Comparison of ENCODE assay signal across 8 cellular contexts in genomic region chr9:127925959-127926949, GRCh38. TPM values are rescaled to one million over a fixed set of nuclear protein-coding genes. Genes with fewer than 3 reads are reported as not detected.
A peak's percentile ranks its signal among the peaks of the same experiment; 100 is the strongest.
DNase-seq lines count a peak whose midpoint lies in the region; ATAC-seq and TF ChIP-seq lines count a peak whose summit lies in the region.
"Had no signal": no experiment of that assay in that cellular context is flagged by ENCODE, and none has a peak within 500 bp of the region (broad histone marks: within the 10 kb centered on the region; RNA-seq: fewer than 3 reads in every experiment).

No MANE protein-coding gene starts in this region.

- H3K4me3 Mint-ChIP-seq in naive thymus-derived CD4-positive, alpha-beta T cell: peak overlapping the region in 9 of 10 donors; percentile 59 to 76 (median 71)

- intact Hi-C loops in naive thymus-derived CD4-positive, alpha-beta T cell (cut with micrococcal nuclease): no loop called here
- intact Hi-C loops in tibial artery (cut with DNase I; ENCODE audit: low total_unique reads): loop anchor here (2.0 kb wide), 1 partner anchor 335 kb away; no protein-coding TSS in a partner anchor

- H3K36me3 ChIP-seq in HUES48 (ENCODE audit: control insufficient read depth, insufficient read depth, low read length) (no peaks in the 10 kb centered on the region), tibial artery (no peaks in the 10 kb centered on the region)
- no peaks in the 10 kb centered on the region for H3K36me3 ChIP-seq in naive thymus-derived CD4-positive, alpha-beta T cell (ENCODE audit: control insufficient read depth in 2 of 3, insufficient read depth in 3 of 3, low read length in 3 of 3)

- ATAC-seq in naive thymus-derived CD4-positive, alpha-beta T cell: no peak
- no peak for ATAC-seq in GM21576 (IDR thresholded peaks at IDR 0.05; ENCODE audit: unreplicated experiment)

- peaks cover 0 to 45% (median 0%) of the 10 kb centered on the region in 5 donors for H3K27me3 Mint-ChIP-seq in naive thymus-derived CD4-positive, alpha-beta T cell

- peaks cover 11 to 34% (median 26%) of the 10 kb centered on the region in 7 donors for H3K4me1 Mint-ChIP-seq in naive thymus-derived CD4-positive, alpha-beta T cell

- peaks cover 0 to 25% (median 0%) of the 10 kb centered on the region in 11 donors for H3K9me3 Mint-ChIP-seq in naive thymus-derived CD4-positive, alpha-beta T cell

- peak overlapping the region; percentile 35; the same call in 1 of the 2 replicates for H3K9ac ChIP-seq in HUES48 (ENCODE audit: low read depth, low read length)

- DNase-seq in astrocyte of the cerebellum (ENCODE audit: low read depth): no peak
- no peak for DNase-seq in naive thymus-derived CD4-positive, alpha-beta T cell
- no peak for DNase-seq in NCI-H526 treated with DMSO at 0.1 percent for 48 hours (lab: John Stamatoyannopoulos, UW)
- DNase-seq in tibial artery: no peak
- DNase-seq: DMS79, Kasumi-1 had no signal

- in situ Hi-C loops in astrocyte of the cerebellum (cut with HindIII; ENCODE audit: low sequenced_read_pairs): no loop called here

- no peak for TF ChIP-seq CTCF in astrocyte of the cerebellum (IDR thresholded peaks at IDR 0.05; ENCODE audit: low read depth, low read length, missing control alignments)
- no peak for TF ChIP-seq CTCF in tibial artery (IDR thresholded peaks at IDR 0.05)

- H3K9me3 ChIP-seq in HUES48 (ENCODE audit: control insufficient read depth, insufficient read depth, low read length): no peaks in the 10 kb centered on the region
- H3K9me3 ChIP-seq in naive thymus-derived CD4-positive, alpha-beta T cell (ENCODE audit: control insufficient read depth in 2 of 3, low read length in 3 of 3): no peaks in the 10 kb centered on the region
- H3K9me3 ChIP-seq in tibial artery: no peaks in the 10 kb centered on the region

- POLR2A ChIA-PET in naive thymus-derived CD4-positive, alpha-beta T cell (lab: Charles Lee): interaction anchor here (0.6 to 1.5 kb wide), 3 partner anchors 8 to 456 kb away, joined by 3 to 5 read pairs (median 3); no protein-coding TSS in a partner anchor

- H3K4me1 ChIP-seq in HUES48 (ENCODE audit: control insufficient read depth, insufficient read depth, low read length): peaks cover 21% of the 10 kb centered on the region
- H3K4me1 ChIP-seq in naive thymus-derived CD4-positive, alpha-beta T cell (ENCODE audit: control insufficient read depth in 2 of 2, insufficient read depth in 2 of 2, low read length in 2 of 2): peaks cover 22 to 32% of the 10 kb centered on the region in 2 donors
- peaks cover 6 to 41% (median 34%) of the 10 kb centered on the region in 4 donors for H3K4me1 ChIP-seq in tibial artery

- peak overlapping the region in 3 of 9 donors; percentile 29 to 82 (median 67) for H3K27ac Mint-ChIP-seq in naive thymus-derived CD4-positive, alpha-beta T cell

- CTCF ChIA-PET in naive thymus-derived CD4-positive, alpha-beta T cell (lab: Charles Lee): interaction anchor here (0.7 kb wide), 1 partner anchor 109 kb away, joined by 3 read pairs; no protein-coding TSS in a partner anchor

- H3K4me3 ChIP-seq in HUES48 (ENCODE audit: low read depth, low read length) (peak overlapping the region; percentile 81), astrocyte of the cerebellum (ENCODE audit: low read depth, low read length) (peak overlapping the region; percentile 29), tibial artery (no peak overlapping the region)
- H3K4me3 ChIP-seq in naive thymus-derived CD4-positive, alpha-beta T cell (ENCODE audit: low read length): peak overlapping the region; percentile 53

- H3K27me3 ChIP-seq in HUES48 (ENCODE audit: control insufficient read depth, insufficient read depth, low read length) (peaks cover 21% of the 10 kb centered on the region), tibial artery (peaks cover 0 to 57% of the 10 kb centered on the region in 2 donors)
- no peaks in the 10 kb centered on the region for H3K27me3 ChIP-seq in naive thymus-derived CD4-positive, alpha-beta T cell (ENCODE audit: control insufficient read depth in 2 of 2, insufficient read depth in 2 of 2, low read length in 2 of 2)

- no peak overlapping the region for H3K27ac ChIP-seq in HUES48 (ENCODE audit: low read depth, low read length)
- H3K27ac ChIP-seq in naive thymus-derived CD4-positive, alpha-beta T cell (ENCODE audit: low read depth, low read length): peak overlapping the region; percentile 42
- H3K27ac ChIP-seq in tibial artery: no peak overlapping the region

- H3K36me3 Mint-ChIP-seq in naive thymus-derived CD4-positive, alpha-beta T cell: no peaks in the 10 kb centered on the region

RNA-seq across cellular contexts. Expression of gene PIP5KL1, which starts 4.3 kb away (rescaled TPM):
- total RNA-seq in naive thymus-derived CD4-positive, alpha-beta T cell: 1 to 10 TPM; 1.4 to 2.9 (median 2.1) TPM
- polyA plus RNA-seq in naive thymus-derived CD4-positive, alpha-beta T cell: under 1 TPM in 1 of 2 donors, not detected in 1; 0.17 TPM

RNA-seq across cellular contexts. Expression of gene ST6GALNAC4, which starts 9.4 kb away (rescaled TPM):
- total RNA-seq in naive thymus-derived CD4-positive, alpha-beta T cell: 10 to 100 TPM; 28.0 to 51.0 (median 36.1) TPM
- polyA plus RNA-seq in naive thymus-derived CD4-positive, alpha-beta T cell: 10 to 100 TPM; 20.0 to 21.7 TPM

RNA-seq across cellular contexts. Expression of gene DPM2, which starts 11.4 kb away (rescaled TPM):
- 10 to 100 TPM; 29.1 to 84.4 (median 56.8) TPM for total RNA-seq in naive thymus-derived CD4-positive, alpha-beta T cell
- polyA plus RNA-seq in naive thymus-derived CD4-positive, alpha-beta T cell: 10 to 100 TPM; 29.3 to 39.5 TPM

RNA-seq across cellular contexts. Expression of gene ST6GALNAC6, which starts 26.9 kb away (rescaled TPM):
- total RNA-seq in naive thymus-derived CD4-positive, alpha-beta T cell: 100 to 1,000 TPM in 3 of 5 experiments, 10 to 100 TPM in 2; 63.0 to 125 (median 107) TPM
- 10 to 100 TPM; 28.3 to 34.5 TPM for polyA plus RNA-seq in naive thymus-derived CD4-positive, alpha-beta T cell

RNA-seq across cellular contexts. Expression of gene AK1, which starts 48.8 kb away (rescaled TPM):
- total RNA-seq in naive thymus-derived CD4-positive, alpha-beta T cell: 10 to 100 TPM; 33.2 to 64.9 (median 51.6) TPM
- polyA plus RNA-seq in naive thymus-derived CD4-positive, alpha-beta T cell: under 1 TPM; 0.09 to 0.21 TPM

Comparison
In these comparisons a context has a peak if more than half of its experiments do, and no peak if none do; other contexts are left out.
1. H3K4me3 ChIP-seq: peak in HUES48 (single experiment), astrocyte of the cerebellum (single experiment) and naive thymus-derived CD4-positive, alpha-beta T cell (single experiment); none in tibial artery (0 of 2).